ENCODE assay signal across 8 cellular contexts in the genomic region with DNA sequence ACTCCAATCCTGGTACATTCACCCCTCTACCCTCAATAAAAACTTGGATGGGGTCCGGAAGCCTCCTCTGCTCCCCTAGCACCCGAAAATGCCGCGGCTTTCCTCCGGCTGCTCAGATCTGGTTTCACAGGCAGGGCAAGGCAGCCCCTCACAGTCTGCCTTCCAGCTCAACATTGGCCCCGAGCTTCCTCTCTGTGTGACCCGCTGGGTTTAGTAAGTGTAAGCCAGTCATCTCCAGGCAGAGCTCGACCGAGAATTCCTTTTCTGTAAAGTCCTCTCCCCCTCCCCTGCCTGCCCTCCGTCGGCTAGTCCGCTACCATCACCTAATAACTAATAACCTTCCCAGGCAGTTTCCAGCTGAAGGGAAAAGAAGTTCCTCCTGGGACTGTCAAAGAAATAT. TPM values are rescaled to one million over a fixed set of nuclear protein-coding genes. Genes with fewer than 3 reads are reported as not detected.
DNase-seq lines count a peak whose midpoint lies in the region; ATAC-seq and TF ChIP-seq lines count a peak whose summit lies in the region.
"Had no signal": no experiment of that assay in that cellular context is flagged by ENCODE, and none has a peak within 500 bp of the region (broad histone marks: within the 10 kb centered on the region; RNA-seq: fewer than 3 reads in every experiment).

No MANE protein-coding gene starts in this region.

- H3K27me3 Mint-ChIP-seq in endodermal cell (ENCODE audit: insufficient read depth) (peaks cover 73% of the 10 kb centered on the region), endothelial cell (ENCODE audit: unreplicated experiment) (peaks cover 6% of the 10 kb centered on the region)

- no peak overlapping the region for H3K27ac ChIP-seq in PC-9
- H3K27ac ChIP-seq in endodermal cell (ENCODE audit: low read depth, low read length) = no peak overlapping the region
- H3K27ac ChIP-seq in mesendoderm (ENCODE audit: low read depth, low read length) = no peak overlapping the region
- H3K27ac ChIP-seq in tibial artery = peak overlapping the region; percentile 95 to 97

- CTCF ChIA-PET in PC-9 (lab: Charles Lee) = interaction anchor here (0.6 kb wide), 1 partner anchor 651 kb away, joined by 13 read pairs; no protein-coding TSS in a partner anchor

- no peak overlapping the region for H2BK15ac ChIP-seq in mesendoderm (replicated peaks; ENCODE audit: low read depth)

- H3K9me3 Mint-ChIP-seq in endodermal cell (no peaks in the 10 kb centered on the region), endothelial cell (ENCODE audit: unreplicated experiment) (no peaks in the 10 kb centered on the region)
- H3K9me3 Mint-ChIP-seq: activated CD4-positive, alpha-beta memory T cell treated with anti-CD3 and anti-CD28 coated beads for 36 hours had no signal

- H3K79me2 ChIP-seq in PC-9 (ENCODE audit: low read depth) = peaks cover 70% of the 10 kb centered on the region
- no peaks in the 10 kb centered on the region for H3K79me2 ChIP-seq in mesendoderm (ENCODE audit: control insufficient read depth, insufficient read depth, low read length)

- DNase-seq in PC-9 (peak; percentile 19 to 30), endodermal cell (peak; percentile 78), mesendoderm (peak; percentile 58), tibial artery (no peak), endothelial cell (ENCODE audit: low spot score) (no peak), hippocampal formation (lab: John Stamatoyannopoulos, UW) (no peak)
- DNase-seq: activated CD4-positive, alpha-beta memory T cell treated with anti-CD3 and anti-CD28 coated beads for 36 hours had no signal

- 13 to 14% methylated on average over 7 to 12 of the region's 12 CpGs for WGBS in endodermal cell (ENCODE audit: insufficient coverage in 1 of 2, insufficient read length in 1 of 2), 2 experiments
- WGBS in mesendoderm (ENCODE audit: extremely low coverage, insufficient coverage, low lambda C conversion rate) = no CpG with 5 or more reads among the region's 12 CpGs

- H3K4me1 Mint-ChIP-seq in endodermal cell = peaks cover 22% of the 10 kb centered on the region
- peaks cover 13% of the 10 kb centered on the region for H3K4me1 Mint-ChIP-seq in endothelial cell (ENCODE audit: unreplicated experiment)

- H3F3A ChIP-seq in PC-9 (ENCODE audit: insufficient read depth, low read depth) = peaks cover 19% of the 10 kb centered on the region

- H2BK5ac ChIP-seq in mesendoderm (ENCODE audit: low read length) = no peak overlapping the region

- no peak overlapping the region for H4K5ac ChIP-seq in mesendoderm (ENCODE audit: low read length)

- H3K9ac ChIP-seq in endodermal cell (ENCODE audit: extremely low read depth, low read length, poor library complexity, severe bottlenecking) (no peak overlapping the region), mesendoderm (ENCODE audit: low read length) (peak overlapping the region; percentile 39)

- H3K27ac Mint-ChIP-seq in endodermal cell = no peak overlapping the region
- no peak overlapping the region for H3K27ac Mint-ChIP-seq in endothelial cell (ENCODE audit: unreplicated experiment)
- H3K27ac Mint-ChIP-seq: activated CD4-positive, alpha-beta memory T cell treated with anti-CD3 and anti-CD28 coated beads for 36 hours had no signal

- no peaks in the 10 kb centered on the region for H3K79me1 ChIP-seq in mesendoderm (ENCODE audit: low read length)

- ATAC-seq in HG03565 (IDR thresholded peaks at IDR 0.05; ENCODE audit: unreplicated experiment) = no peak

- peak overlapping the region; percentile 62 for H3K56ac ChIP-seq in mesendoderm (ENCODE audit: low read length)

- intact Hi-C loops in PC-9 (cut with micrococcal nuclease; ENCODE audit: unreplicated experiment) = no loop called here
- intact Hi-C loops in tibial artery (cut with DNase I; ENCODE audit: low total_unique reads) = loop anchor here (5.0 to 10.0 kb wide), 2 partner anchors 855 to 1497 kb away; no protein-coding TSS in a partner anchor

- no peak overlapping the region for H3K4ac ChIP-seq in mesendoderm (ENCODE audit: low read depth, low read length)

- H4K20me1 ChIP-seq in PC-9 (ENCODE audit: insufficient read depth) = no peaks in the 10 kb centered on the region

- peak overlapping the region; percentile 58; the same call in 1 of the 2 replicates for H2AFZ ChIP-seq in PC-9

- no peak overlapping the region for H4K8ac ChIP-seq in mesendoderm (ENCODE audit: low read depth, low read length)

- no peak overlapping the region for H2AK5ac ChIP-seq in mesendoderm (ENCODE audit: low read length)

- H3K4me2 ChIP-seq in PC-9 (peak overlapping the region; percentile 78), mesendoderm (ENCODE audit: low read length) (peak overlapping the region; percentile 26)

- no TSS peak for BruUV-seq in PC-9 (replicated peaks; lab: Mats Ljungman, UMichigan)

- no peaks in the 10 kb centered on the region for H3K9me2 ChIP-seq in PC-9 (ENCODE audit: insufficient read depth)

- POLR2A ChIA-PET in PC-9 (lab: Charles Lee; ENCODE audit: unreplicated experiment) = no interaction called here

- H3K36me3 ChIP-seq in PC-9 (ENCODE audit: low read depth) (peaks cover under 1% of the 10 kb centered on the region; the same call in 1 of the 2 replicates), endodermal cell (ENCODE audit: control insufficient read depth, insufficient read depth, low read length) (no peaks in the 10 kb centered on the region), mesendoderm (ENCODE audit: control insufficient read depth, insufficient read depth, low read length) (no peaks in the 10 kb centered on the region), tibial artery (no peaks in the 10 kb centered on the region)

- TF ChIP-seq CTCF in PC-9 (conservative IDR thresholded peaks at IDR 0.05) (no peak), endodermal cell (conservative IDR thresholded peaks at IDR 0.05) (no peak), tibial artery (IDR thresholded peaks at IDR 0.05) (no peak), endothelial cell (IDR thresholded peaks at IDR 0.05; ENCODE audit: unreplicated experiment) (no peak)

- H3K4me1 ChIP-seq in PC-9 (replicated peaks; ENCODE audit: insufficient read depth) (peaks cover 56% of the 10 kb centered on the region), endodermal cell (ENCODE audit: control insufficient read depth, insufficient read depth, low read length) (no peaks in the 10 kb centered on the region), mesendoderm (ENCODE audit: control insufficient read depth, low read depth, low read length) (peaks cover 3% of the 10 kb centered on the region), tibial artery (peaks cover 0 to 52% (median 26%) of the 10 kb centered on the region in 4 donors)

- H3K27me3 ChIP-seq in PC-9 (ENCODE audit: insufficient read depth, low read depth) = no peaks in the 10 kb centered on the region
- peaks cover 84% of the 10 kb centered on the region for H3K27me3 ChIP-seq in endodermal cell (ENCODE audit: control insufficient read depth, insufficient read depth, low read length, poor library complexity, severe bottlenecking)
- H3K27me3 ChIP-seq in mesendoderm (ENCODE audit: insufficient read depth, low read length, poor library complexity) = no peaks in the 10 kb centered on the region
- no peaks in the 10 kb centered on the region for H3K27me3 ChIP-seq in tibial artery

- H3K4me3 ChIP-seq in PC-9 = peak overlapping the region; percentile 55
- peak overlapping the region; percentile 61 for H3K4me3 ChIP-seq in endodermal cell (ENCODE audit: low read length)
- H3K4me3 ChIP-seq in mesendoderm (ENCODE audit: low read length) = no peak overlapping the region
- peak overlapping the region; percentile 70 to 72 for H3K4me3 ChIP-seq in tibial artery

- H3K18ac ChIP-seq in mesendoderm (ENCODE audit: low read length) = no peak overlapping the region

- H2BK120ac ChIP-seq in mesendoderm (ENCODE audit: low read depth, low read length) = no peak overlapping the region

- peak overlapping the region; percentile 47 for H3K4me3 Mint-ChIP-seq in endodermal cell
- H3K4me3 Mint-ChIP-seq in endothelial cell (ENCODE audit: unreplicated experiment) = no peak overlapping the region
- H3K4me3 Mint-ChIP-seq: activated CD4-positive, alpha-beta memory T cell treated with anti-CD3 and anti-CD28 coated beads for 36 hours had no signal

- H3K36me3 Mint-ChIP-seq in endodermal cell (ENCODE audit: low read depth) (no peaks in the 10 kb centered on the region), endothelial cell (ENCODE audit: low read depth, unreplicated experiment) (no peaks in the 10 kb centered on the region)
- H3K36me3 Mint-ChIP-seq: activated CD4-positive, alpha-beta memory T cell treated with anti-CD3 and anti-CD28 coated beads for 36 hours had no signal

- H3K9me3 ChIP-seq in PC-9 (ENCODE audit: insufficient read depth, low read depth) (peaks cover 4% of the 10 kb centered on the region; the same call in 1 of the 2 replicates), endodermal cell (ENCODE audit: control insufficient read depth, low read length) (no peaks in the 10 kb centered on the region), tibial artery (no peaks in the 10 kb centered on the region)

- no peak overlapping the region for H3K23ac ChIP-seq in mesendoderm (ENCODE audit: low read length)

RNA-seq across cellular contexts. Expression of a gene that starts 3.4 kb away (rescaled TPM):
- total RNA-seq in PC-9 (2021) (17.3 and 17.6 TPM in 2 replicates), endodermal cell (not detected), endothelial cell (ENCODE audit: unreplicated experiment) (0.08 TPM)
- 0.61 TPM for polyA plus RNA-seq in endodermal cell (2013, experiment 1 of 2)
- polyA plus RNA-seq in endodermal cell (2013, experiment 2 of 2) = 0.70 TPM
- 0.21 TPM for polyA plus RNA-seq in mesendoderm (2013, experiment 1 of 2)
- 0.17 TPM for polyA plus RNA-seq in mesendoderm (2013, experiment 2 of 2)
- total RNA-seq: activated CD4-positive, alpha-beta memory T cell treated with anti-CD3 and anti-CD28 coated beads for 36 hours had no signal

Comparison
In these comparisons a context has a peak if more than half of its experiments do, and no peak if none do; other contexts are left out.
1. DNase-seq: peak in PC-9 (2 of 2), endodermal cell (single experiment) and mesendoderm (single experiment); none in tibial artery (0 of 2), endothelial cell (single experiment) and hippocampal formation (0 of 2).
2. H3K27ac ChIP-seq: peak in tibial artery (2 of 2); none in PC-9 (single experiment), endodermal cell (single experiment) and mesendoderm (single experiment).
3. RNA of a gene that starts 3.4 kb away (total RNA-seq): 17.3 to 17.6 TPM in PC-9; 0.08 TPM in endothelial cell (single experiment) and not detected in endodermal cell; every median in the first group is over 10 times any median in the second.